In the genomic region with DNA sequence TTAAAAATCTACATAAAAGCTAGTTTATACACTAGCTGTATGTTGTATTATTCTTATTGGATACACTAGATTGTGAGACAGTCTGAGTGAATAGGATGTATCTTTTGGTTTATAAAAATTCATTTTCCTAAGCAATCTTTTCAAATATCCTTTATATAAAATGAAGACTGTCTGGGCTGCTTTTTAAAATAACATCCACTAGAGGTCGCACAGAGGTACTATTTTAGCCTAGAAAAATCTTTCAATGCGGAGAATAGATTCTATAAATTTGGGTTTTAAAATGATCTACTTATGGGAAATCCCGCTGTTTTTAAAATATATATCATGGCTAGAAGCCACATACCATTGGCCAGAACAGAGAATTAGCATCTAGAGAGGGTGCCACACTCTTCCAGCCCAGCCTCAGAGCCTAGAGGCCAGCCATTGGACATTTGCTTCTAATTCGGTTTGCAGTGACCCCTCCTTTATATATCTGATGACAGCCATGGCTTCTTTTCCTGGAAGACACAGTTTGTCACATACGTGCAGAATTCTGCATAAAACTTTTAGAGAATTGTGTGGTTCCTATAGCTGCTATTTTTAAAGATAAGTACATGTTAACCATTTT, we compare ENCODE assay signal across 8 cellular contexts. TPM values are rescaled to one million over a fixed set of nuclear protein-coding genes. Genes with fewer than 3 reads are reported as not detected.
DNase-seq lines count a peak whose midpoint lies in the region; ATAC-seq and TF ChIP-seq lines count a peak whose summit lies in the region.

No MANE protein-coding gene starts in this region.

- no peak overlapping the region for H3K4me3 ChIP-seq in fibroblast of pulmonary artery (replicated peaks; ENCODE audit: low read depth, low read length)

- no peak overlapping the region for H3K27ac ChIP-seq in RWPE1

- no peak for ATAC-seq in HG03521 (IDR thresholded peaks at IDR 0.05; ENCODE audit: unreplicated experiment)

- CTCF ChIA-PET in RWPE1 (lab: Yijun Ruan, JAX), result interaction anchor here (0.6 to 1.0 kb wide), 6 partner anchors 20 to 624 kb away, joined by 3 to 4 read pairs (median 3); no protein-coding TSS in a partner anchor

- DNase-seq in NCI-H510A treated with DMSO at 0.1 percent for 48 hours (lab: John Stamatoyannopoulos, UW) (peak; percentile 33), NCI-H510A (lab: John Stamatoyannopoulos, UW) (no peak), HT-29 (ENCODE audit: low spot score) (peak; percentile 77), RWPE1 (ENCODE audit: low spot score) (peak; percentile 30), fibroblast of pulmonary artery (ENCODE audit: low read depth) (peak; percentile 59), retina (peak; percentile 23), NCI-H1436 (lab: John Stamatoyannopoulos, UW) (no peak)

- TF ChIP-seq CTCF in RWPE1 (conservative IDR thresholded peaks at IDR 0.05; ENCODE audit: low read depth) (peak; percentile 83), fibroblast of pulmonary artery (IDR thresholded peaks at IDR 0.05; ENCODE audit: low read length, missing control alignments) (peak; percentile 61)

- POLR2A ChIA-PET in RWPE1 (lab: Yijun Ruan, JAX; ENCODE audit: low non-redundant PET), result interaction anchor here (0.6 kb wide), 1 partner anchor 779 kb away, joined by 3 read pairs; no protein-coding TSS in a partner anchor

RNA-seq across cellular contexts. Expression of a gene that starts 7.3 kb away (rescaled TPM):
- total RNA-seq in HT-29 (2014; rRNA removed; shearing (Covaris generic)), result not detected in 2 replicates

RNA-seq across cellular contexts. Expression of a gene that starts 24.1 kb away (rescaled TPM):
- total RNA-seq in HT-29 (2014; rRNA removed; shearing (Covaris generic)), result 54.4 and 55.1 TPM in 2 replicates

RNA-seq across cellular contexts. Expression of a gene that starts 25.8 kb away (rescaled TPM):
- total RNA-seq in HT-29 (2014; rRNA removed; shearing (Covaris generic)), result 4.3 and 7.5 TPM in 2 replicates

RNA-seq across cellular contexts. Expression of a gene that starts 25.9 kb away (rescaled TPM):
- total RNA-seq in HT-29 (2014; rRNA removed; shearing (Covaris generic)), result 17.2 and 17.9 TPM in 2 replicates

RNA-seq across cellular contexts. Expression of a gene that starts 47.6 kb away (rescaled TPM):
- 4.0 and 8.7 TPM in 2 replicates for total RNA-seq in HT-29 (2014; rRNA removed; shearing (Covaris generic))

Comparison
In these comparisons a context has a peak if more than half of its experiments do, and no peak if none do; other contexts are left out.
1. DNase-seq: peak in NCI-H510A treated with DMSO at 0.1 percent for 48 hours (single experiment), HT-29 (single experiment), RWPE1 (single experiment), fibroblast of pulmonary artery (single experiment) and retina (single experiment); none in NCI-H510A (single experiment) and NCI-H1436 (single experiment).